ENCODE assay signal across 12 cellular contexts in genomic region chr3:5499404-5499803, GRCh38.
DNase-seq lines count a peak whose midpoint lies in the region; ATAC-seq, FAIRE-seq and TF ChIP-seq lines count a peak whose summit lies in the region.
"Had no signal": no experiment of that assay in that cellular context is flagged by ENCODE, and none has a peak within 500 bp of the region (broad histone marks: within the 10 kb centered on the region; RNA-seq: fewer than 3 reads in every experiment).

No MANE protein-coding gene starts in this region.

- no peaks in the 10 kb centered on the region for H3K79me2 ChIP-seq in OCI-LY7 (ENCODE audit: insufficient read depth, low read depth, low read length)

- BruUV-seq in OCI-LY7 (replicated peaks; lab: Mats Ljungman, UMichigan), result no TSS peak

- no peak for FAIRE-seq in RCC 7860 (lab: Jason Lieb, UNC)
- FAIRE-seq: HepG2 had no signal

- TF ChIP-seq CTCF in OCI-LY7 (conservative IDR thresholded peaks at IDR 0.05; ENCODE audit: low read length), result no peak

- H3K4me2 ChIP-seq in OCI-LY7 (ENCODE audit: low read length), result peak overlapping the region; percentile 45

- ATAC-seq in GM19023 (IDR thresholded peaks at IDR 0.05; ENCODE audit: unreplicated experiment), result peak; percentile 77
- ATAC-seq in GM21737 (IDR thresholded peaks at IDR 0.05; ENCODE audit: unreplicated experiment), result peak; percentile 87
- peak; percentile 88 for ATAC-seq in HG03175 (IDR thresholded peaks at IDR 0.05; ENCODE audit: unreplicated experiment)
- ATAC-seq: HepG2 had no signal

- no peaks in the 10 kb centered on the region for H3K36me3 ChIP-seq in OCI-LY7 (ENCODE audit: insufficient read depth, low read length)
- H3K36me3 ChIP-seq: esophagus squamous epithelium had no signal

- no peak overlapping the region for H2AFZ ChIP-seq in OCI-LY7 (ENCODE audit: low read length)

- intact Hi-C loops in OCI-LY7 (cut with micrococcal nuclease; ENCODE audit: unreplicated experiment), result no loop called here

- no peak overlapping the region for H3K27ac ChIP-seq in OCI-LY7 (ENCODE audit: low read depth, low read length, poor library complexity, severe bottlenecking)
- H3K27ac ChIP-seq: esophagus squamous epithelium had no signal

- DNase-seq in OCI-LY7 (ENCODE audit: low spot score) (no peak), SW480 (ENCODE audit: low spot score) (no peak), RCC 7860 (ENCODE audit: low spot score) (no peak), NCI-H1436 treated with DMSO at 0.1 percent for 48 hours (lab: John Stamatoyannopoulos, UW) (no peak), NCI-H345 treated with DMSO at 0.1 percent for 48 hours (lab: John Stamatoyannopoulos, UW; ENCODE audit: unreplicated experiment) (no peak)
- DNase-seq: esophagus squamous epithelium, kidney glomerular epithelial cell, NCI-H446 treated with DMSO at 0.1 percent for 48 hours had no signal

- H4K20me1 ChIP-seq in OCI-LY7 (ENCODE audit: insufficient read depth, low read length), result no peaks in the 10 kb centered on the region

- CTCF ChIA-PET in OCI-LY7 (lab: Charles Lee; ENCODE audit: unreplicated experiment), result no interaction called here

- H3K9me3 ChIP-seq in OCI-LY7 (ENCODE audit: low read length), result no peaks in the 10 kb centered on the region
- H3K9me3 ChIP-seq: esophagus squamous epithelium had no signal

- POLR2A ChIA-PET in OCI-LY7 (lab: Charles Lee), result no interaction called here

- H3K4me1 ChIP-seq in OCI-LY7 (ENCODE audit: insufficient read depth, low read length, poor library complexity, severe bottlenecking), result peaks cover 10% of the 10 kb centered on the region
- H3K4me1 ChIP-seq: esophagus squamous epithelium had no signal

- H3K9me2 ChIP-seq in OCI-LY7 (ENCODE audit: insufficient read depth, low read length), result no peaks in the 10 kb centered on the region

- no peak overlapping the region for H3K4me3 ChIP-seq in OCI-LY7 (ENCODE audit: low read depth, low read length, poor library complexity, severe bottlenecking)
- H3K4me3 ChIP-seq: esophagus squamous epithelium had no signal
